Comparison of ENCODE assay signal across 8 cellular contexts in the genomic region with DNA sequence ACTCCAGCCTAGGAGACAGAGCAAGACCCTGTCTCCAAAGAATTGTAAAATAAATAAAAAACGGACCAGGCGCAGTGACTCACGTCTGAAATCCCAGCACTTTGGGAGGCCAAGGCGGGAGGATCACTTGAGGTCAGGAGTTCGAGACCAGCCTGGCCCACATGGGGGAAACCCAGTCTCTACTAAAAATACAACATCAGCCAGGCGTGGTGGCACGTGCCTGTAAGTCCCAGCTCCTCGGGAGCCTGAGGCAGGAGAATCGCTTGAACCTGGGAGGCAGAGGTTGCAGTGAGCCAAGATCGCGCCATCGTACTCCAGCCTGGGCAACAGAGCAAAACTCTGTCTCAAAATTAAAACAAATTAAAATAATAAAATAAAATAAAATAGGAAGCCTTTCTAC. TPM values are rescaled to one million over a fixed set of nuclear protein-coding genes. Genes with fewer than 3 reads are reported as not detected.
A peak's percentile ranks its signal among the peaks of the same experiment; 100 is the strongest.
DNase-seq lines count a peak whose midpoint lies in the region; ATAC-seq, FAIRE-seq and TF ChIP-seq lines count a peak whose summit lies in the region.
"Not testable (repeated sequence)": the region's sequence is repeated elsewhere in the genome, so short reads cannot be mapped to it uniquely, and the experiment has no call there.

No MANE protein-coding gene starts in this region.

- TF ChIP-seq EP300 in H1 (IDR thresholded peaks at IDR 0.05; ENCODE audit: borderline replicate concordance in 1 of 2, low read depth in 2 of 2, low read length in 2 of 2); suprapubic skin (IDR thresholded peaks at IDR 0.05): not testable (repeated sequence)

- H3K4me1 ChIP-seq in HUES6 (ENCODE audit: control insufficient read depth, insufficient read depth, low read length); H1 (replicated peaks in 1 of 4; ENCODE audit: control insufficient read depth in 3 of 4, insufficient read depth in 4 of 4, low read length in 3 of 4); iPS-18a (ENCODE audit: control insufficient read depth, low read depth, low read length); neural progenitor cell: not testable (repeated sequence)
- peaks cover 10% of the 10 kb centered on the region for H3K4me1 ChIP-seq in suprapubic skin

- peaks cover 13% of the 10 kb centered on the region for H3K36me3 ChIP-seq in HUES6 (ENCODE audit: control insufficient read depth, insufficient read depth, low read length)
- not testable (repeated sequence) for H3K36me3 ChIP-seq in SU-DHL-6 (ENCODE audit: low read length); H1 (ENCODE audit: control insufficient read depth in 2 of 4, insufficient read depth in 4 of 4, low read length in 3 of 4); iPS-18a (ENCODE audit: control insufficient read depth, low read depth, low read length); neural progenitor cell; suprapubic skin

- H3K27ac ChIP-seq in CD4-positive, alpha-beta T cell (ENCODE audit: low read depth, low read length); HUES6 (ENCODE audit: low read depth, low read length); H1 (ENCODE audit: low read depth, low read length); iPS-18a (ENCODE audit: low read length); neural progenitor cell; suprapubic skin: not testable (repeated sequence)
- H3K27ac ChIP-seq in SU-DHL-6 (ENCODE audit: low read depth, low read length) = peak overlapping the region; percentile 92

- not testable (repeated sequence) for H3K27me3 Mint-ChIP-seq in CD4-positive, alpha-beta T cell; activated naive CD4-positive, alpha-beta T cell treated with anti-CD3 and anti-CD28 coated beads, Interleukin-2, amount 50 U/mL, for 24 hours
- peaks cover 14% of the 10 kb centered on the region for H3K27me3 Mint-ChIP-seq in neural progenitor cell (ENCODE audit: insufficient read depth, low read depth)

- not testable (repeated sequence) for H3K27me3 ChIP-seq in CD4-positive, alpha-beta T cell (ENCODE audit: control insufficient read depth, insufficient read depth, low read length); HUES6 (ENCODE audit: control insufficient read depth, insufficient read depth, low read length); SU-DHL-6 (ENCODE audit: low read length); H1 (replicated peaks in 1 of 4; ENCODE audit: control insufficient read depth in 3 of 4, extremely low read depth in 1 of 4, insufficient read depth in 3 of 4, low read length in 3 of 4); iPS-18a (ENCODE audit: control insufficient read depth, insufficient read depth, low read length); neural progenitor cell; suprapubic skin

- not testable (repeated sequence) for H4K91ac ChIP-seq in H1 (replicated peaks; ENCODE audit: insufficient read length, low read length)

- not testable (repeated sequence) for H3K9me2 ChIP-seq in SU-DHL-6 (replicated peaks; ENCODE audit: insufficient read depth, low read length)

- H3F3A ChIP-seq in SU-DHL-6 (ENCODE audit: insufficient read depth) = peaks cover 18% of the 10 kb centered on the region
- H3F3A ChIP-seq in neural progenitor cell (ENCODE audit: low read depth) = not testable (repeated sequence)

- not testable (repeated sequence) for H2BK20ac ChIP-seq in H1 (ENCODE audit: low read length)

- FAIRE-seq in H1 (lab: Jason Lieb, UNC) = not testable (repeated sequence)

- H3K56ac ChIP-seq in H1 (replicated peaks; ENCODE audit: insufficient read length, low read depth, low read length) = not testable (repeated sequence)

- TF ChIP-seq CTCF in CD4-positive, alpha-beta T cell (IDR thresholded peaks at IDR 0.05); SU-DHL-6 (IDR thresholded peaks at IDR 0.05; ENCODE audit: insufficient read depth, low read length, poor library complexity, severe bottlenecking); H1 (IDR thresholded peaks at IDR 0.05; ENCODE audit: control extremely low read depth in 1 of 3, insufficient read depth in 1 of 3, low read depth in 1 of 3, low read length in 3 of 3); neural progenitor cell (IDR thresholded peaks at IDR 0.05); suprapubic skin (IDR thresholded peaks at IDR 0.05): not testable (repeated sequence)

- not testable (repeated sequence) for H3K23me2 ChIP-seq in H1 (ENCODE audit: low read depth, low read length)

- 86% methylated on average over 9 of the region's 12 CpGs; no CpG with 5 or more reads in 1 of the 2 experiments for WGBS in H1 (ENCODE audit: extremely low coverage in 1 of 2, insufficient coverage in 1 of 2, insufficient read length in 1 of 2, insufficient replicate concordance in 2 of 2, low coverage in 1 of 2, low lambda C conversion rate in 2 of 2, missing lambda C conversion rate in 1 of 2), 2 experiments
- WGBS in suprapubic skin = 58% methylated on average over 12 of the region's 12 CpGs

- H2AFZ ChIP-seq in SU-DHL-6 (ENCODE audit: low read depth, low read length, severe bottlenecking); H1 (ENCODE audit: low read length); neural progenitor cell (replicated peaks): not testable (repeated sequence)

- not testable (repeated sequence) for H3K36me3 Mint-ChIP-seq in CD4-positive, alpha-beta T cell (ENCODE audit: low read depth); activated naive CD4-positive, alpha-beta T cell treated with anti-CD3 and anti-CD28 coated beads, Interleukin-2, amount 50 U/mL, for 24 hours; neural progenitor cell

- peak overlapping the region; percentile 75; the same call in 1 of the 2 replicates for H4K8ac ChIP-seq in H1 (ENCODE audit: extremely low read depth, insufficient read depth, low read length)

- POLR2A ChIA-PET in CD4-positive, alpha-beta T cell (lab: Charles Lee); H1 (lab: Charles Lee; ENCODE audit: partially characterized antibody): not testable (repeated sequence)

- not testable (repeated sequence) for H2AK5ac ChIP-seq in H1 (ENCODE audit: low read depth, low read length)

- not testable (repeated sequence) for H3K23ac ChIP-seq in H1 (ENCODE audit: insufficient read length)

- not testable (repeated sequence) for H3K14ac ChIP-seq in H1 (ENCODE audit: insufficient read length)

- H3K4me2 ChIP-seq in SU-DHL-6 (ENCODE audit: low read depth, low read length, poor library complexity, severe bottlenecking) (peak overlapping the region; percentile 55), H1 (ENCODE audit: insufficient read depth in 1 of 2, low read depth in 2 of 2, low read length in 2 of 2) (peak overlapping the region; percentile 64 to 69), neural progenitor cell (peak overlapping the region; percentile 96)

- not testable (repeated sequence) for H3K9ac ChIP-seq in HUES6 (ENCODE audit: low read length); iPS-18a (ENCODE audit: low read length)
- H3K9ac ChIP-seq in SU-DHL-6 (ENCODE audit: low read length) (peak overlapping the region; percentile 78), H1 (replicated peaks in 1 of 4; ENCODE audit: extremely low read depth in 1 of 4, low read depth in 3 of 4, low read length in 3 of 4) (peak overlapping the region in 1 of 4 experiments; percentile 69; a peak in 3 of 7 replicates), neural progenitor cell (peak overlapping the region; percentile 98)

- H2BK5ac ChIP-seq in H1 (ENCODE audit: low read depth, low read length) = not testable (repeated sequence)

- not testable (repeated sequence) for H2BK120ac ChIP-seq in H1 (replicated peaks; ENCODE audit: low read depth, low read length)

- H3K9me3 ChIP-seq in CD4-positive, alpha-beta T cell (ENCODE audit: control insufficient read depth, low read length); HUES6 (ENCODE audit: control insufficient read depth, insufficient read depth, low read depth, low read length); SU-DHL-6 (ENCODE audit: insufficient read depth, low read length); H1 (ENCODE audit: insufficient read depth in 2 of 2, low read depth in 1 of 2, low read length in 1 of 2); iPS-18a (ENCODE audit: control insufficient read depth, low read depth, low read length); neural progenitor cell (ENCODE audit: low read depth); suprapubic skin: not testable (repeated sequence)

- H3K4ac ChIP-seq in H1 (replicated peaks; ENCODE audit: insufficient read length, low read depth, low read length) = not testable (repeated sequence)

- not testable (repeated sequence) for H2BK15ac ChIP-seq in H1 (ENCODE audit: low read length)

- not testable (repeated sequence) for H3K4me1 Mint-ChIP-seq in CD4-positive, alpha-beta T cell (ENCODE audit: low read depth); activated naive CD4-positive, alpha-beta T cell treated with anti-CD3 and anti-CD28 coated beads, Interleukin-2, amount 50 U/mL, for 24 hours
- H3K4me1 Mint-ChIP-seq in neural progenitor cell = peaks cover 18% of the 10 kb centered on the region

- peak overlapping the region; percentile 77 for H3K4me3 ChIP-seq in HUES6 (ENCODE audit: low read depth, low read length)
- peak overlapping the region; percentile 76 for H3K4me3 ChIP-seq in SU-DHL-6 (ENCODE audit: insufficient read depth, low read length, poor library complexity, severe bottlenecking)
- peak overlapping the region; percentile 64 to 99 (median 97); a peak in 6 of 8 replicates for H3K4me3 ChIP-seq in H1 (ENCODE audit: extremely low read depth in 1 of 4, insufficient read depth in 2 of 4, low read depth in 3 of 4, low read length in 4 of 4)
- H3K4me3 ChIP-seq in iPS-18a (ENCODE audit: low read length) = peak overlapping the region; percentile 89
- peak overlapping the region; percentile 83 for H3K4me3 ChIP-seq in neural progenitor cell
- peak overlapping the region; percentile 96 for H3K4me3 ChIP-seq in suprapubic skin

- H3K18ac ChIP-seq in H1 (ENCODE audit: extremely low read depth, low read length) = not testable (repeated sequence)

- ATAC-seq in CD4-positive, alpha-beta T cell (ENCODE audit: poor library complexity) = not testable (repeated sequence)

- H3K9me3 Mint-ChIP-seq in CD4-positive, alpha-beta T cell; activated naive CD4-positive, alpha-beta T cell treated with anti-CD3 and anti-CD28 coated beads, Interleukin-2, amount 50 U/mL, for 24 hours; neural progenitor cell: not testable (repeated sequence)

- CTCF ChIA-PET in CD4-positive, alpha-beta T cell (lab: Charles Lee); H1 (lab: Charles Lee; ENCODE audit: partially characterized antibody): not testable (repeated sequence)

- H4K5ac ChIP-seq in H1 (ENCODE audit: insufficient read length, low read depth, low read length) = not testable (repeated sequence)

- intact Hi-C loops in CD4-positive, alpha-beta T cell (cut with DNase I, micrococcal nuclease) = loop anchor here (2.0 to 10.0 kb wide), 4 partner anchors 63 to 1009 kb away; a partner anchor contains a TSS

- peak overlapping the region; percentile 55 for H3K27ac Mint-ChIP-seq in CD4-positive, alpha-beta T cell
- peak overlapping the region; percentile 46 for H3K27ac Mint-ChIP-seq in activated naive CD4-positive, alpha-beta T cell treated with anti-CD3 and anti-CD28 coated beads, Interleukin-2, amount 50 U/mL, for 24 hours
- not testable (repeated sequence) for H3K27ac Mint-ChIP-seq in neural progenitor cell

- not testable (repeated sequence) for TF ChIP-seq POLR2A in H1 (IDR thresholded peaks at IDR 0.05; ENCODE audit: control extremely low read depth in 1 of 2, low read depth in 2 of 2, low read length in 2 of 2); suprapubic skin (IDR thresholded peaks at IDR 0.05)

- H4K20me1 ChIP-seq in SU-DHL-6 (ENCODE audit: low read depth, low read length); H1 (replicated peaks in 1 of 2; ENCODE audit: control insufficient read depth in 1 of 2, insufficient read depth in 2 of 2, low read length in 2 of 2); neural progenitor cell (ENCODE audit: low read depth): not testable (repeated sequence)

- peaks cover 11% of the 10 kb centered on the region for H3K79me1 ChIP-seq in H1 (ENCODE audit: low read depth, low read length)

- not testable (repeated sequence) for TF ChIP-seq RAD21 in H1 (IDR thresholded peaks at IDR 0.05 in 1 of 2, conservative IDR thresholded peaks at IDR 0.05 in 1 of 2; ENCODE audit: low read depth in 2 of 2, low read length in 2 of 2)

- not testable (repeated sequence) for H2BK12ac ChIP-seq in H1 (ENCODE audit: low read depth, low read length)

- peak overlapping the region; percentile 70 for H3K4me3 Mint-ChIP-seq in CD4-positive, alpha-beta T cell
- H3K4me3 Mint-ChIP-seq in activated naive CD4-positive, alpha-beta T cell treated with anti-CD3 and anti-CD28 coated beads, Interleukin-2, amount 50 U/mL, for 24 hours = peak overlapping the region; percentile 77
- peak overlapping the region; percentile 84 for H3K4me3 Mint-ChIP-seq in neural progenitor cell

- H3K79me2 ChIP-seq in SU-DHL-6 (ENCODE audit: insufficient read depth, low read length) (peaks cover 11% of the 10 kb centered on the region; the same call in 1 of the 2 replicates), H1 (ENCODE audit: control insufficient read depth in 1 of 2, insufficient read depth in 2 of 2, low read length in 2 of 2) (peaks cover 11 to 39% of the 10 kb centered on the region in 2 experiments; a peak in 3 of 4 replicates), neural progenitor cell (ENCODE audit: low read depth) (peaks cover 51% of the 10 kb centered on the region)

- not testable (repeated sequence) for DNase-seq in CD4-positive, alpha-beta T cell; H1 (ENCODE audit: low read depth in 1 of 2, low spot score in 2 of 2); neural progenitor cell (ENCODE audit: low spot score); suprapubic skin (ENCODE audit: low spot score in 2 of 2)

RNA-seq across cellular contexts. Expression of a gene that starts 1.0 kb away (rescaled TPM):
- 10 to 100 TPM; 12.1 to 14.0 TPM for total RNA-seq in CD4-positive, alpha-beta T cell
- total RNA-seq in H1 (2021; fragmentation: NEBNext Ultra II Directional; extraction: Animal tissue kit (Norgen Biotek cat#: 25700)) = 84.3 and 86.7 TPM in 2 replicates
- 47.6 and 80.1 TPM in 2 replicates for polyA plus RNA-seq in H1 (2011; rRNA removed)
- polyA plus RNA-seq in H1 (2011; cell fraction: cytosol; rRNA removed) = 74.0 TPM
- 265 TPM for polyA plus RNA-seq in H1 (2011; cell fraction: nucleus; rRNA removed)
- 46.6 to 79.9 TPM (median 73.3 TPM) in 4 replicates for polyA plus RNA-seq in H1 (2012, experiment 1 of 2)
- polyA plus RNA-seq in H1 (2012, experiment 2 of 2) = 48.0 TPM
- 41.6 TPM for polyA plus RNA-seq in H1 (2013, experiment 1 of 2)
- 37.4 TPM for polyA plus RNA-seq in H1 (2013, experiment 2 of 2)
- polyA minus RNA-seq in H1 (2011; rRNA and poly(A)+ RNA removed) = 39.1 and 49.9 TPM in 2 replicates
- polyA minus RNA-seq in H1 (2011; cell fraction: cytosol; rRNA and poly(A)+ RNA removed) = 56.4 TPM
- 122 TPM for polyA minus RNA-seq in H1 (2011; cell fraction: nucleus; rRNA and poly(A)+ RNA removed)
- 30.3 and 81.8 TPM in 2 replicates for total RNA-seq in neural progenitor cell (ENCODE audit: low replicate concordance)
- total RNA-seq in suprapubic skin = 10 to 100 TPM; 31.8 to 79.6 (median 47.1) TPM
